Comparison of ENCODE assay signal across 19 cellular contexts in the genomic region with DNA sequence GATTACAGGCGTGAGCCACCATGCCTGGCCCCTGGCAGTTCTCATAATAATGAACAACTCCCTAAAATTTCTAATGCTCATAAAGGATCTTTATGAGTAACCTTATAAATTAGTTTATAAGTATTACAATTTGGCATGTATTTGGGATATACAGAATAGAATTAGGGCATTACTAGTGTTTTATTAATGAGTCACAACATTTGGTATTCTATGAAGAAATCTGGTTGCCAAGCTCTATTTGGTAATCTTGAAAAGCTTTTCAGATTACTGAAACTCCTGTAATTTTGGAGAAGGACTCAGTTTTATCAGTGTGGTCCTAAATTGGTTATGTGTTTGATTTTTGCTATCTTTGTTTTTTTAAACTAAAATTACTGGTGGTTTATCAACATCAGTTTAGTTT. TPM values are rescaled to one million over a fixed set of nuclear protein-coding genes. Genes with fewer than 3 reads are reported as not detected.
"Had no signal": no experiment of that assay in that cellular context is flagged by ENCODE, and none has a peak within 500 bp of the region (broad histone marks: within the 10 kb centered on the region; RNA-seq: fewer than 3 reads in every experiment).

No MANE protein-coding gene starts in this region.

- H3K4me1 ChIP-seq: adrenal gland, heart right ventricle, left ventricle myocardium inferior, prostate gland, tibial nerve had no signal

- H3K9me3 ChIP-seq: adrenal gland, heart right ventricle, left ventricle myocardium inferior, prostate gland, tibial nerve had no signal

- H3K4me3 ChIP-seq: adrenal gland, coronary artery, heart right ventricle, left ventricle myocardium inferior, prostate gland, tibial nerve had no signal

- H3K27me3 ChIP-seq: adrenal gland, heart right ventricle, tibial nerve had no signal

- H3K27ac ChIP-seq: adrenal gland, coronary artery, heart right ventricle, left ventricle myocardium inferior, prostate gland, tibial nerve had no signal

- H3K36me3 ChIP-seq: prostate gland had no signal

- ATAC-seq: activated CD4-positive, alpha-beta T cell treated with anti-CD3 and anti-CD28 coated beads for 36 hours; activated T-helper 17 cell treated with anti-CD3 and anti-CD28 coated beads, Interleukin-2, amount 50 U/mL, for 72 hours; heart right ventricle; naive thymus-derived CD8-positive, alpha-beta T cell; T-helper 17 cell had no signal

- DNase-seq: activated B cell treated with CpG ODN at 0.5 μM for 24 hours; activated CD4-positive, alpha-beta T cell treated with anti-CD3 and anti-CD28 coated beads for 36 hours; activated CD4-positive, alpha-beta T cell treated with anti-CD3 and anti-CD28 coated beads, Interleukin-2, amount 50 U/mL, for 4 hours; activated CD8-positive, alpha-beta memory T cell treated with anti-CD3 and anti-CD28 coated beads for 24 hours; activated CD8-positive, alpha-beta memory T cell treated with anti-CD3 and anti-CD28 coated beads, Interleukin-2, amount 50 U/mL, for 4 hours; activated T-cell treated with anti-CD3 and anti-CD28 coated beads, Interleukin-2, amount 50 U/mL, for 24 hours; adrenal gland; heart right ventricle; immature natural killer cell; kidney glomerular epithelial cell; left ventricle myocardium inferior; naive thymus-derived CD8-positive, alpha-beta T cell; SW 1271; T-helper 17 cell had no signal

RNA-seq across cellular contexts. Expression of a gene that starts 45.8 kb away (rescaled TPM):
- total RNA-seq: mesothelial cell of epicardium had no signal
